In genomic region chr19:51904331-51905165, GRCh38 we compare ENCODE assay signal across 8 cellular contexts. TPM values are rescaled to one million over a fixed set of nuclear protein-coding genes. Genes with fewer than 3 reads are reported as not detected.
DNase-seq lines count a peak whose midpoint lies in the region; ATAC-seq and TF ChIP-seq lines count a peak whose summit lies in the region.

ZNF649 (minus strand) TSS chr19:51905017; CDS start chr19:51900107, 4,910 bp downstream.

- H3K36me3 Mint-ChIP-seq in activated T-cell treated with anti-CD3 and anti-CD28 coated beads, Interleukin-2, amount 50 U/mL, for 72 hours (ENCODE audit: insufficient read depth in 2 of 2): peaks cover 59 to 81% of the 10 kb centered on the region in 2 donors

- H3K9me3 ChIP-seq in PC-3 (ENCODE audit: low read length) (peaks cover 54% of the 10 kb centered on the region), esophagus squamous epithelium (peaks cover 5 to 70% (median 29%) of the 10 kb centered on the region in 3 donors), mucosa of stomach (ENCODE audit: control insufficient read depth, low read length) (no peaks in the 10 kb centered on the region)

- H3K36me3 ChIP-seq in PC-3 (ENCODE audit: low read depth, low read length): peaks cover 41% of the 10 kb centered on the region
- peaks cover 2 to 37% (median 4%) of the 10 kb centered on the region in 3 donors for H3K36me3 ChIP-seq in esophagus squamous epithelium
- H3K36me3 ChIP-seq in mucosa of stomach (ENCODE audit: control insufficient read depth, insufficient read depth, low read length): peaks cover under 1% of the 10 kb centered on the region

- TF ChIP-seq CTCF in PC-3 (conservative IDR thresholded peaks at IDR 0.05; ENCODE audit: low read depth, low read length) (peak; percentile 35; the same call in 1 of the 2 replicates), esophagus squamous epithelium (IDR thresholded peaks at IDR 0.05) (no peak)

- H2AFZ ChIP-seq in PC-3 (ENCODE audit: low read length): peak within 1 kb of the TSS; percentile 86

- no peaks in the 10 kb centered on the region for H3F3A ChIP-seq in PC-3 (ENCODE audit: low read length, unreplicated experiment)

- no peaks in the 10 kb centered on the region for H3K9me2 ChIP-seq in PC-3 (replicated peaks; ENCODE audit: low read length)

- 0 to 1% methylated on average over 33 to 34 of the region's 43 CpGs for WGBS in esophagus squamous epithelium, 2 donors

- H3K9ac ChIP-seq in PC-3 (ENCODE audit: low read length): peak within 1 kb of the TSS; percentile 81
- H3K9ac ChIP-seq in mucosa of stomach (ENCODE audit: low read length): peak within 1 kb of the TSS; percentile 77

- peak within 1 kb of the TSS; percentile 74 for H3K4me2 ChIP-seq in PC-3 (ENCODE audit: low read length)

- POLR2A ChIA-PET in PC-3 (lab: Charles Lee; ENCODE audit: unreplicated experiment): no interaction called here

- DNase-seq in AG20443 (ENCODE audit: low spot score) (peak; percentile 95), HS-27A (ENCODE audit: low read depth) (peak; percentile 64), PC-3 (peak; percentile 92), esophagus squamous epithelium (lab: John Stamatoyannopoulos, UW) (peak; percentile 25)
- peak; percentile 85 to 88 for DNase-seq in activated T-cell treated with anti-CD3 and anti-CD28 coated beads, Interleukin-2, amount 50 U/mL, for 72 hours
- DNase-seq in stimulated activated CD8-positive, alpha-beta memory T cell treated with anti-CD3 and anti-CD28 coated beads, Interleukin-4, amount 100 ng/mL, for 24 hours (ENCODE audit: low read depth): peak; percentile 65

- peaks cover 42% of the 10 kb centered on the region for H3K79me2 ChIP-seq in PC-3 (ENCODE audit: low read length)

- H3K4me3 ChIP-seq in PC-3 (ENCODE audit: low read length) (peak within 1 kb of the TSS; percentile 77), esophagus squamous epithelium (peak within 1 kb of the TSS; percentile 64 to 86 (median 78)), mucosa of stomach (ENCODE audit: low read length) (peak within 1 kb of the TSS; percentile 70)

- peaks cover 28% of the 10 kb centered on the region for H3K4me1 Mint-ChIP-seq in activated T-cell treated with anti-CD3 and anti-CD28 coated beads, Interleukin-2, amount 50 U/mL, for 72 hours (ENCODE audit: low read depth)

- H3K4me1 ChIP-seq in PC-3 (ENCODE audit: insufficient read depth, low read length) (no peaks in the 10 kb centered on the region), esophagus squamous epithelium (peaks cover 0 to 14% (median 8%) of the 10 kb centered on the region in 3 donors), mucosa of stomach (ENCODE audit: control insufficient read depth, insufficient read depth, low read length) (no peaks in the 10 kb centered on the region)

- H3K9me3 Mint-ChIP-seq in activated T-cell treated with anti-CD3 and anti-CD28 coated beads, Interleukin-2, amount 50 U/mL, for 72 hours: peaks cover 29 to 37% of the 10 kb centered on the region in 2 donors

- peak within 1 kb of the TSS; percentile 91 to 93 for H3K4me3 Mint-ChIP-seq in activated T-cell treated with anti-CD3 and anti-CD28 coated beads, Interleukin-2, amount 50 U/mL, for 72 hours

- intact Hi-C loops in PC-3 (cut with micrococcal nuclease): loop anchor here (1.0 kb wide), 1 partner anchor 23 kb away; the partner anchor contains the start of gene ZNF613
- intact Hi-C loops in esophagus squamous epithelium (cut with DNase I): no loop called here

- H3K27ac ChIP-seq in PC-3 (ENCODE audit: low read length) (no peak within 1 kb of the TSS), esophagus squamous epithelium (peak within 1 kb of the TSS; percentile 82 to 87 (median 84))

- H3K27ac Mint-ChIP-seq in activated T-cell treated with anti-CD3 and anti-CD28 coated beads, Interleukin-2, amount 50 U/mL, for 72 hours: peak within 1 kb of the TSS; percentile 91

- H3K27me3 ChIP-seq in PC-3 (ENCODE audit: low read length) (no peaks in the 10 kb centered on the region), esophagus squamous epithelium (peaks cover 0 to 31% (median 0%) of the 10 kb centered on the region in 4 donors), mucosa of stomach (ENCODE audit: control insufficient read depth, insufficient read depth, low read length) (no peaks in the 10 kb centered on the region)

- peak; percentile 98 for ATAC-seq in PC-3
- ATAC-seq in activated T-cell treated with anti-CD3 and anti-CD28 coated beads, Interleukin-2, amount 50 U/mL, for 72 hours (replicated peaks in 1 of 2): peak; percentile 95 to 97

- TF ChIP-seq POLR2A in GM19193 (IDR thresholded peaks at IDR 0.05; ENCODE audit: extremely low read depth, insufficient read depth, insufficient read length): peak; percentile 55
- TF ChIP-seq POLR2A in esophagus squamous epithelium (IDR thresholded peaks at IDR 0.05): no peak

- CTCF ChIA-PET in PC-3 (lab: Charles Lee): no interaction called here

- BruUV-seq in PC-3 (replicated peaks; lab: Mats Ljungman, UMichigan): TSS peak; percentile 57

- no peaks in the 10 kb centered on the region for H4K20me1 ChIP-seq in PC-3 (ENCODE audit: low read length)

- peaks cover 21% of the 10 kb centered on the region for H3K27me3 Mint-ChIP-seq in activated T-cell treated with anti-CD3 and anti-CD28 coated beads, Interleukin-2, amount 50 U/mL, for 72 hours (ENCODE audit: low read depth)

RNA-seq across cellular contexts. Expression of gene ZNF649, which starts in this region (rescaled TPM):
- 4.7 and 9.7 TPM in 2 replicates for total RNA-seq in PC-3 (2014; rRNA removed)
- total RNA-seq in activated T-cell treated with anti-CD3 and anti-CD28 coated beads, Interleukin-2, amount 50 U/mL, for 72 hours: 10 to 100 TPM; 11.0 to 17.8 TPM
- 10 to 100 TPM in 1 of 4 donors, 1 to 10 TPM in 3; 5.8 to 13.0 (median 7.1) TPM for total RNA-seq in esophagus squamous epithelium

Comparison
In these comparisons a context has a peak if more than half of its experiments do, and no peak if none do; other contexts are left out.
1. DNase-seq: peak in every context shown above with its lines; median percentile 95 in AG20443; 92 in PC-3; 86 in activated T-cell treated with anti-CD3 and anti-CD28 coated beads, Interleukin-2, amount 50 U/mL, for 72 hours; 65 in stimulated activated CD8-positive, alpha-beta memory T cell treated with anti-CD3 and anti-CD28 coated beads, Interleukin-4, amount 100 ng/mL, for 24 hours; 64 in HS-27A; 25 in esophagus squamous epithelium.